ENCODE assay signal across 21 cellular contexts in genomic region chr1:51964309-51964696, GRCh38.
"Had no signal": no experiment of that assay in that cellular context is flagged by ENCODE, and none has a peak within 500 bp of the region (broad histone marks: within the 10 kb centered on the region; RNA-seq: fewer than 3 reads in every experiment).

No MANE protein-coding gene starts in this region.

- H3K27me3 ChIP-seq: brain microvascular endothelial cell, cardiac muscle cell had no signal

- FAIRE-seq: RCC 7860 had no signal

- H3K27ac ChIP-seq: brain microvascular endothelial cell, cardiac muscle cell had no signal

- H3K36me3 Mint-ChIP-seq: activated naive CD8-positive, alpha-beta T cell treated with anti-CD3 and anti-CD28 coated beads for 36 hours had no signal

- H3K36me3 ChIP-seq: brain microvascular endothelial cell, cardiac muscle cell had no signal

- H3K4me3 Mint-ChIP-seq: activated CD4-positive, alpha-beta T cell treated with anti-CD3 and anti-CD28 coated beads, Interleukin-2, amount 10 ng/mL, durations not matched to agents 24 days and 14 days; activated naive CD4-positive, alpha-beta T cell treated with anti-CD3 and anti-CD28 coated beads for 36 hours; activated naive CD8-positive, alpha-beta T cell treated with anti-CD3 and anti-CD28 coated beads for 36 hours; activated T-helper 17 cell treated with anti-CD3 and anti-CD28 coated beads, Interleukin-2, amount 50 U/mL, for 72 hours; T-helper 1 cell treated with Interleukin-12 subunit alpha and Interleukin-12 subunit beta and Interleukin-4 antibody, amounts not matched to agents 30 μg/mL and 1 μg/mL, for 36 hours; WTC11 had no signal

- H3K9me3 Mint-ChIP-seq: activated CD4-positive, alpha-beta T cell treated with anti-CD3 and anti-CD28 coated beads, Interleukin-2, amount 10 ng/mL, durations not matched to agents 24 days and 14 days; activated naive CD4-positive, alpha-beta T cell treated with anti-CD3 and anti-CD28 coated beads for 36 hours; activated naive CD8-positive, alpha-beta T cell treated with anti-CD3 and anti-CD28 coated beads for 36 hours; activated T-helper 17 cell treated with anti-CD3 and anti-CD28 coated beads, Interleukin-2, amount 50 U/mL, for 72 hours; T-helper 1 cell treated with Interleukin-12 subunit alpha and Interleukin-12 subunit beta and Interleukin-4 antibody, amounts not matched to agents 30 μg/mL and 1 μg/mL, for 36 hours had no signal

- H3K4me3 ChIP-seq: cardiac muscle cell had no signal

- H3K4me1 Mint-ChIP-seq: activated CD4-positive, alpha-beta T cell treated with anti-CD3 and anti-CD28 coated beads, Interleukin-2, amount 10 ng/mL, durations not matched to agents 24 days and 14 days; activated naive CD8-positive, alpha-beta T cell treated with anti-CD3 and anti-CD28 coated beads for 36 hours; activated T-helper 17 cell treated with anti-CD3 and anti-CD28 coated beads, Interleukin-2, amount 50 U/mL, for 72 hours had no signal

- DNase-seq: activated CD4-positive, alpha-beta T cell treated with anti-CD3 and anti-CD28 coated beads, Interleukin-2, amount 10 ng/mL, durations not matched to agents 24 days and 14 days; activated CD4-positive, alpha-beta T cell treated with anti-CD3 and anti-CD28 coated beads, Interleukin-2, amount 50 U/mL, for 48 hours; activated CD4-positive, CD25-positive, alpha-beta regulatory T cell treated with anti-CD3 and anti-CD28 coated beads, Interleukin-2, amount 50 U/mL, for 72 hours; activated gamma-delta T cell; activated naive CD4-positive, alpha-beta T cell treated with anti-CD3 and anti-CD28 coated beads for 36 hours; activated naive CD8-positive, alpha-beta T cell treated with anti-CD3 and anti-CD28 coated beads for 36 hours; activated T-cell treated with anti-CD3 and anti-CD28 coated beads, Interleukin-2, amount 50 U/mL, for 48 hours; brain microvascular endothelial cell; Kasumi-1; NCI-H1092; NCI-H1930; NCI-H226; NCI-H510A; NCI-H526 treated with DMSO at 0.1 percent for 48 hours; NCI-H82; SHP77 had no signal

- ATAC-seq: activated T-helper 17 cell treated with anti-CD3 and anti-CD28 coated beads, Interleukin-2, amount 50 U/mL, for 72 hours had no signal

- H3K27ac Mint-ChIP-seq: activated CD4-positive, alpha-beta T cell treated with anti-CD3 and anti-CD28 coated beads, Interleukin-2, amount 10 ng/mL, durations not matched to agents 24 days and 14 days; activated naive CD4-positive, alpha-beta T cell treated with anti-CD3 and anti-CD28 coated beads for 36 hours; activated naive CD8-positive, alpha-beta T cell treated with anti-CD3 and anti-CD28 coated beads for 36 hours; activated T-helper 17 cell treated with anti-CD3 and anti-CD28 coated beads, Interleukin-2, amount 50 U/mL, for 72 hours; T-helper 1 cell treated with Interleukin-12 subunit alpha and Interleukin-12 subunit beta and Interleukin-4 antibody, amounts not matched to agents 30 μg/mL and 1 μg/mL, for 36 hours; WTC11 had no signal

- H3K27me3 Mint-ChIP-seq: activated naive CD8-positive, alpha-beta T cell treated with anti-CD3 and anti-CD28 coated beads for 36 hours had no signal
